In the genomic region with DNA sequence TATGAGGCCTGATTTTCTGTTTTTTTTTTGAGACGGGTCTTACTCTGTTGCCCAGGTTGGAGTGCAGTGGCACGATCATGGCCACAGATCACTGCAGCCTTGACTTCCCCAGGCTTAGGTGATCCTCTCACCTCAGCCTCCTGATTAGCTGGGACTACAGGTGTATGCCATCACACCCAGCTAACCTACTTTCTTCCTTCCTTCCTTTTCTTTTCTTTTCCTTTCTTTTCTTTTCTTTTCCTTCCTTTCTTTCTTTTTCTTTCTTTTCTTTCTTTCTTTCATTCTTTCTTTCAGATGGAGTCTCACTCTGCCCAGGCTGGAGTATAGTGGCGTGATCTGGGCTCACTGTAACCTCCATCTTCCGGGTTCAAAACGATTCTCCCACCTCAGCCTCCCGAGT, we compare ENCODE assay signal across 16 cellular contexts. TPM values are rescaled to one million over a fixed set of nuclear protein-coding genes. Genes with fewer than 3 reads are reported as not detected.
DNase-seq lines count a peak whose midpoint lies in the region; ATAC-seq lines count a peak whose summit lies in the region.
"Had no signal": no experiment of that assay in that cellular context is flagged by ENCODE, and none has a peak within 500 bp of the region (broad histone marks: within the 10 kb centered on the region; RNA-seq: fewer than 3 reads in every experiment).

No MANE protein-coding gene starts in this region.

- H3K27me3 Mint-ChIP-seq in activated CD4-positive, alpha-beta T cell treated with anti-CD3 and anti-CD28 coated beads for 36 hours = no peaks in the 10 kb centered on the region
- no peaks in the 10 kb centered on the region for H3K27me3 Mint-ChIP-seq in CD4-positive, alpha-beta memory T cell
- H3K27me3 Mint-ChIP-seq in activated T-helper 2 cell treated with anti-CD3 and anti-CD28 coated beads, Interferon-gamma antibody, Interleukin-2, Interleukin-4, amounts not matched to agents 10 μg/mL and 5 μg/mL and 100 μg/mL, durations not matched to agents 14 hours and 24 hours and 36 hours (ENCODE audit: low read depth) = no peaks in the 10 kb centered on the region
- no peaks in the 10 kb centered on the region for H3K27me3 Mint-ChIP-seq in naive thymus-derived CD4-positive, alpha-beta T cell

- POLR2A ChIA-PET in activated CD4-positive, alpha-beta T cell treated with anti-CD3 and anti-CD28 coated beads for 36 hours (lab: Charles Lee) = interaction anchor here (2.1 kb wide), 1 partner anchor 9 kb away, joined by 9 read pairs; no protein-coding TSS in a partner anchor
- POLR2A ChIA-PET in CD4-positive, alpha-beta memory T cell (lab: Charles Lee; ENCODE audit: partially characterized antibody) = interaction anchor here (6.2 kb wide), 1 partner anchor 8 kb away, joined by 243 read pairs; the partner anchor contains the start of gene UFSP1
- POLR2A ChIA-PET in naive thymus-derived CD4-positive, alpha-beta T cell (lab: Charles Lee) = interaction anchor here (7.6 kb wide), 1 partner anchor 8 kb away, joined by 161 read pairs; the partner anchor contains the start of gene UFSP1

- H3K27me3 ChIP-seq in CD4-positive, alpha-beta memory T cell (ENCODE audit: insufficient read depth, low read length) = no peaks in the 10 kb centered on the region
- H3K27me3 ChIP-seq in naive thymus-derived CD4-positive, alpha-beta T cell (ENCODE audit: control insufficient read depth in 2 of 2, insufficient read depth in 2 of 2, low read length in 2 of 2) = no peaks in the 10 kb centered on the region
- H3K27me3 ChIP-seq: SJCRH30 had no signal

- H3K9me3 ChIP-seq in CD4-positive, alpha-beta memory T cell (ENCODE audit: control insufficient read depth in 1 of 2, low read length in 2 of 2) = no peaks in the 10 kb centered on the region
- no peaks in the 10 kb centered on the region for H3K9me3 ChIP-seq in naive thymus-derived CD4-positive, alpha-beta T cell (ENCODE audit: control insufficient read depth in 2 of 3, low read length in 3 of 3)
- H3K9me3 ChIP-seq: A549, prostate gland, SJCRH30 had no signal

- no peaks in the 10 kb centered on the region for H3K9me3 Mint-ChIP-seq in activated CD4-positive, alpha-beta T cell treated with anti-CD3 and anti-CD28 coated beads for 36 hours (ENCODE audit: low read depth)
- H3K9me3 Mint-ChIP-seq in CD4-positive, alpha-beta memory T cell = peaks cover 0 to 4% (median 0%) of the 10 kb centered on the region in 8 donors
- H3K9me3 Mint-ChIP-seq in activated T-helper 2 cell treated with anti-CD3 and anti-CD28 coated beads, Interferon-gamma antibody, Interleukin-2, Interleukin-4, amounts not matched to agents 10 μg/mL and 5 μg/mL and 100 μg/mL, durations not matched to agents 14 hours and 24 hours and 36 hours = no peaks in the 10 kb centered on the region
- H3K9me3 Mint-ChIP-seq in naive thymus-derived CD4-positive, alpha-beta T cell = peaks cover 0 to 6% (median 0%) of the 10 kb centered on the region in 11 donors

- intact Hi-C loops in activated CD4-positive, alpha-beta T cell treated with anti-CD3 and anti-CD28 coated beads for 36 hours (cut with DNase I, micrococcal nuclease) = loop anchor here (5.0 to 10.0 kb wide), 2 partner anchors 266 to 794 kb away; partner anchors contain the start of genes COPS6 (in 1 of the 2), MOSPD3 (in 1 of the 2) and ZNF3 (in 1 of the 2)
- intact Hi-C loops in CD4-positive, alpha-beta memory T cell (cut with micrococcal nuclease) = no loop called here
- intact Hi-C loops in activated T-helper 2 cell treated with anti-CD3 and anti-CD28 coated beads, Interferon-gamma antibody, Interleukin-2, Interleukin-4, amounts not matched to agents 10 μg/mL and 5 μg/mL and 100 μg/mL, durations not matched to agents 14 hours and 24 hours and 36 hours (cut with micrococcal nuclease) = loop anchor here (10.0 kb wide), 1 partner anchor 294 kb away; the partner anchor contains the start of genes FBXO24 and LRCH4
- intact Hi-C loops in naive thymus-derived CD4-positive, alpha-beta T cell (cut with micrococcal nuclease) = loop anchor here in 1 of 2 donors (10.0 kb wide), 1 partner anchor 366 kb away; the partner anchor contains the start of gene FIS1

- CTCF ChIA-PET in activated CD4-positive, alpha-beta T cell treated with anti-CD3 and anti-CD28 coated beads for 36 hours (lab: Charles Lee) = interaction anchor here (1.0 to 1.4 kb wide), 2 partner anchors 9 to 173 kb away, joined by 3 to 4 read pairs; no protein-coding TSS in a partner anchor
- CTCF ChIA-PET in CD4-positive, alpha-beta memory T cell (lab: Charles Lee; ENCODE audit: partially characterized antibody) = no interaction called here
- CTCF ChIA-PET in naive thymus-derived CD4-positive, alpha-beta T cell (lab: Charles Lee) = interaction anchor here (1.3 kb wide), 1 partner anchor 11 kb away, joined by 5 read pairs; the partner anchor contains the start of gene UFSP1

- peaks cover 34% of the 10 kb centered on the region for H3K36me3 ChIP-seq in CD4-positive, alpha-beta memory T cell (ENCODE audit: insufficient read depth, low read length)
- peaks cover 11 to 51% (median 27%) of the 10 kb centered on the region in 3 experiments for H3K36me3 ChIP-seq in naive thymus-derived CD4-positive, alpha-beta T cell (ENCODE audit: control insufficient read depth in 2 of 3, insufficient read depth in 3 of 3, low read length in 3 of 3)

- no peak for DNase-seq in activated CD4-positive, alpha-beta T cell treated with anti-CD3 and anti-CD28 coated beads for 36 hours
- DNase-seq in activated CD4-positive, alpha-beta T cell treated with anti-CD3 and anti-CD28 coated beads, Interleukin-2, amount 50 U/mL, for 4 hours = no peak
- DNase-seq in CD4-positive, alpha-beta memory T cell = no peak
- no peak for DNase-seq in activated T-helper 2 cell treated with anti-CD3 and anti-CD28 coated beads, Interferon-gamma antibody, Interleukin-2, Interleukin-4, amounts not matched to agents 10 μg/mL and 5 μg/mL and 100 μg/mL, durations not matched to agents 14 hours and 24 hours and 36 hours (ENCODE audit: low spot score)
- DNase-seq in naive thymus-derived CD4-positive, alpha-beta T cell = no peak
- DNase-seq in SW480 (ENCODE audit: low spot score) (no peak), NCI-H187 (lab: John Stamatoyannopoulos, UW) (no peak)
- DNase-seq: COR-L47; H7; NCI-H1417; SJCRH30; stimulated activated CD4-positive, alpha-beta T cell treated with anti-CD3 and anti-CD28 coated beads, Interleukin-15, amount 100 ng/mL, for 24 hours; WERI-Rb-1 had no signal

- ATAC-seq in activated CD4-positive, alpha-beta T cell treated with anti-CD3 and anti-CD28 coated beads for 36 hours = no peak
- ATAC-seq in naive thymus-derived CD4-positive, alpha-beta T cell = no peak
- ATAC-seq in HG03196 (IDR thresholded peaks at IDR 0.05; ENCODE audit: unreplicated experiment) = no peak
- ATAC-seq: A549 had no signal

- peaks cover 52% of the 10 kb centered on the region for H3K4me1 Mint-ChIP-seq in activated CD4-positive, alpha-beta T cell treated with anti-CD3 and anti-CD28 coated beads for 36 hours
- H3K4me1 Mint-ChIP-seq in CD4-positive, alpha-beta memory T cell = peaks cover 36 to 72% (median 53%) of the 10 kb centered on the region in 4 donors
- H3K4me1 Mint-ChIP-seq in activated T-helper 2 cell treated with anti-CD3 and anti-CD28 coated beads, Interferon-gamma antibody, Interleukin-2, Interleukin-4, amounts not matched to agents 10 μg/mL and 5 μg/mL and 100 μg/mL, durations not matched to agents 14 hours and 24 hours and 36 hours (ENCODE audit: low read depth) = peaks cover 40% of the 10 kb centered on the region
- peaks cover 37 to 72% (median 61%) of the 10 kb centered on the region in 7 donors for H3K4me1 Mint-ChIP-seq in naive thymus-derived CD4-positive, alpha-beta T cell

- H3K27ac ChIP-seq in CD4-positive, alpha-beta memory T cell (ENCODE audit: low read depth, low read length) = no peak overlapping the region
- no peak overlapping the region for H3K27ac ChIP-seq in naive thymus-derived CD4-positive, alpha-beta T cell (ENCODE audit: low read depth, low read length)
- H3K27ac ChIP-seq: A549, prostate gland, SJCRH30 had no signal

- H3K27ac Mint-ChIP-seq in activated CD4-positive, alpha-beta T cell treated with anti-CD3 and anti-CD28 coated beads for 36 hours = peak overlapping the region; percentile 34
- H3K27ac Mint-ChIP-seq in CD4-positive, alpha-beta memory T cell = peak overlapping the region in 5 of 7 donors; percentile 42 to 82 (median 78)
- H3K27ac Mint-ChIP-seq in activated T-helper 2 cell treated with anti-CD3 and anti-CD28 coated beads, Interferon-gamma antibody, Interleukin-2, Interleukin-4, amounts not matched to agents 10 μg/mL and 5 μg/mL and 100 μg/mL, durations not matched to agents 14 hours and 24 hours and 36 hours = no peak overlapping the region
- H3K27ac Mint-ChIP-seq in naive thymus-derived CD4-positive, alpha-beta T cell = peak overlapping the region in 6 of 9 donors; percentile 23 to 80 (median 50)

- H3K4me3 ChIP-seq in CD4-positive, alpha-beta memory T cell (ENCODE audit: low read length in 2 of 2) = no peak overlapping the region
- H3K4me3 ChIP-seq in naive thymus-derived CD4-positive, alpha-beta T cell (ENCODE audit: low read length) = no peak overlapping the region
- H3K4me3 ChIP-seq: A549, prostate gland, SJCRH30 had no signal

- H3K36me3 Mint-ChIP-seq in activated CD4-positive, alpha-beta T cell treated with anti-CD3 and anti-CD28 coated beads for 36 hours (ENCODE audit: low read depth) = peaks cover 77% of the 10 kb centered on the region
- H3K36me3 Mint-ChIP-seq in CD4-positive, alpha-beta memory T cell = peaks cover 39 to 65% of the 10 kb centered on the region in 2 donors
- H3K36me3 Mint-ChIP-seq in activated T-helper 2 cell treated with anti-CD3 and anti-CD28 coated beads, Interferon-gamma antibody, Interleukin-2, Interleukin-4, amounts not matched to agents 10 μg/mL and 5 μg/mL and 100 μg/mL, durations not matched to agents 14 hours and 24 hours and 36 hours (ENCODE audit: low read depth) = peaks cover 91% of the 10 kb centered on the region
- H3K36me3 Mint-ChIP-seq in naive thymus-derived CD4-positive, alpha-beta T cell = peaks cover 5 to 48% (median 26%) of the 10 kb centered on the region in 5 donors

- no peak overlapping the region for H3K4me3 Mint-ChIP-seq in activated CD4-positive, alpha-beta T cell treated with anti-CD3 and anti-CD28 coated beads for 36 hours
- peak overlapping the region in 4 of 8 donors; percentile 14 to 60 (median 46) for H3K4me3 Mint-ChIP-seq in CD4-positive, alpha-beta memory T cell
- H3K4me3 Mint-ChIP-seq in activated T-helper 2 cell treated with anti-CD3 and anti-CD28 coated beads, Interferon-gamma antibody, Interleukin-2, Interleukin-4, amounts not matched to agents 10 μg/mL and 5 μg/mL and 100 μg/mL, durations not matched to agents 14 hours and 24 hours and 36 hours (ENCODE audit: low read depth) = peak overlapping the region; percentile 51
- H3K4me3 Mint-ChIP-seq in naive thymus-derived CD4-positive, alpha-beta T cell = peak overlapping the region in 6 of 10 donors; percentile 16 to 45 (median 34)

- peaks cover 51% of the 10 kb centered on the region for H3K4me1 ChIP-seq in CD4-positive, alpha-beta memory T cell (ENCODE audit: insufficient read depth, low read length)
- peaks cover 22 to 30% of the 10 kb centered on the region in 2 donors for H3K4me1 ChIP-seq in naive thymus-derived CD4-positive, alpha-beta T cell (ENCODE audit: control insufficient read depth in 2 of 2, insufficient read depth in 2 of 2, low read length in 2 of 2)

RNA-seq across cellular contexts. Expression of gene SRRT, which starts 3.8 kb away (rescaled TPM):
- 100 to 1,000 TPM; 253 to 260 TPM for total RNA-seq in activated CD4-positive, alpha-beta T cell treated with anti-CD3 and anti-CD28 coated beads for 36 hours
- 100 to 1,000 TPM; 264 to 272 TPM for total RNA-seq in CD4-positive, alpha-beta memory T cell
- 10 to 100 TPM; 37.8 to 86.5 TPM for polyA plus RNA-seq in CD4-positive, alpha-beta memory T cell
- total RNA-seq in activated T-helper 2 cell treated with anti-CD3 and anti-CD28 coated beads, Interferon-gamma antibody, Interleukin-2, Interleukin-4, amounts not matched to agents 10 μg/mL and 5 μg/mL and 100 μg/mL, durations not matched to agents 14 hours and 24 hours and 36 hours = 280 and 290 TPM in 2 replicates
- 100 to 1,000 TPM; 212 to 271 (median 261) TPM for total RNA-seq in naive thymus-derived CD4-positive, alpha-beta T cell
- 10 to 100 TPM; 43.6 to 64.4 TPM for polyA plus RNA-seq in naive thymus-derived CD4-positive, alpha-beta T cell

RNA-seq across cellular contexts. Expression of gene UFSP1, which starts 10.8 kb away (rescaled TPM):
- total RNA-seq in activated CD4-positive, alpha-beta T cell treated with anti-CD3 and anti-CD28 coated beads for 36 hours = 1 to 10 TPM; 1.5 to 1.7 TPM
- total RNA-seq in CD4-positive, alpha-beta memory T cell = 10 to 100 TPM; 10.1 to 11.0 TPM
- 1 to 10 TPM in 1 of 2 donors, under 1 TPM in 1; 0.34 to 2.6 TPM for polyA plus RNA-seq in CD4-positive, alpha-beta memory T cell
- 3.8 and 5.0 TPM in 2 replicates for total RNA-seq in activated T-helper 2 cell treated with anti-CD3 and anti-CD28 coated beads, Interferon-gamma antibody, Interleukin-2, Interleukin-4, amounts not matched to agents 10 μg/mL and 5 μg/mL and 100 μg/mL, durations not matched to agents 14 hours and 24 hours and 36 hours
- total RNA-seq in naive thymus-derived CD4-positive, alpha-beta T cell = 10 to 100 TPM in 1 of 5 experiments, 1 to 10 TPM in 4; 2.1 to 11.1 (median 3.5) TPM
- 1 to 10 TPM in 1 of 2 donors, under 1 TPM in 1; 0.99 to 1.9 TPM for polyA plus RNA-seq in naive thymus-derived CD4-positive, alpha-beta T cell

RNA-seq across cellular contexts. Expression of gene TRIP6, which starts 11.5 kb away (rescaled TPM):
- 10 to 100 TPM; 22.2 to 31.1 TPM for total RNA-seq in activated CD4-positive, alpha-beta T cell treated with anti-CD3 and anti-CD28 coated beads for 36 hours
- total RNA-seq in CD4-positive, alpha-beta memory T cell = 1 to 10 TPM; 7.6 to 9.4 TPM
- polyA plus RNA-seq in CD4-positive, alpha-beta memory T cell = 1 to 10 TPM; 2.7 to 4.9 TPM
- 38.5 and 38.7 TPM in 2 replicates for total RNA-seq in activated T-helper 2 cell treated with anti-CD3 and anti-CD28 coated beads, Interferon-gamma antibody, Interleukin-2, Interleukin-4, amounts not matched to agents 10 μg/mL and 5 μg/mL and 100 μg/mL, durations not matched to agents 14 hours and 24 hours and 36 hours
- 10 to 100 TPM in 4 of 5 experiments, 1 to 10 TPM in 1; 8.0 to 28.1 (median 10.4) TPM for total RNA-seq in naive thymus-derived CD4-positive, alpha-beta T cell
- polyA plus RNA-seq in naive thymus-derived CD4-positive, alpha-beta T cell = 1 to 10 TPM; 3.4 to 3.9 TPM

RNA-seq across cellular contexts. Expression of gene ACHE, which starts 17.0 kb away (rescaled TPM):
- total RNA-seq in activated CD4-positive, alpha-beta T cell treated with anti-CD3 and anti-CD28 coated beads for 36 hours = under 1 TPM in 1 of 2 experiments, not detected in 1; 0.09 TPM
- not detected for total RNA-seq in CD4-positive, alpha-beta memory T cell
- not detected for polyA plus RNA-seq in CD4-positive, alpha-beta memory T cell
- 0.09 and 0.21 TPM in 2 replicates for total RNA-seq in activated T-helper 2 cell treated with anti-CD3 and anti-CD28 coated beads, Interferon-gamma antibody, Interleukin-2, Interleukin-4, amounts not matched to agents 10 μg/mL and 5 μg/mL and 100 μg/mL, durations not matched to agents 14 hours and 24 hours and 36 hours
- total RNA-seq in naive thymus-derived CD4-positive, alpha-beta T cell = under 1 TPM in 3 of 5 experiments, not detected in 2; 0.11 to 0.32 (median 0.22) TPM
- not detected for polyA plus RNA-seq in naive thymus-derived CD4-positive, alpha-beta T cell

RNA-seq across cellular contexts. Expression of gene SLC12A9, which starts 26.2 kb away (rescaled TPM):
- 10 to 100 TPM; 13.6 to 15.6 TPM for total RNA-seq in activated CD4-positive, alpha-beta T cell treated with anti-CD3 and anti-CD28 coated beads for 36 hours
- total RNA-seq in CD4-positive, alpha-beta memory T cell = 10 to 100 TPM; 63.7 to 64.6 TPM
- 1 to 10 TPM; 7.0 to 9.1 TPM for polyA plus RNA-seq in CD4-positive, alpha-beta memory T cell
- 27.3 and 31.6 TPM in 2 replicates for total RNA-seq in activated T-helper 2 cell treated with anti-CD3 and anti-CD28 coated beads, Interferon-gamma antibody, Interleukin-2, Interleukin-4, amounts not matched to agents 10 μg/mL and 5 μg/mL and 100 μg/mL, durations not matched to agents 14 hours and 24 hours and 36 hours
- 10 to 100 TPM; 50.4 to 78.6 (median 62.7) TPM for total RNA-seq in naive thymus-derived CD4-positive, alpha-beta T cell
- polyA plus RNA-seq in naive thymus-derived CD4-positive, alpha-beta T cell = 1 to 10 TPM; 5.0 to 7.8 TPM
